Comparison of ENCODE assay signal across 27 cellular contexts in the genomic region with DNA sequence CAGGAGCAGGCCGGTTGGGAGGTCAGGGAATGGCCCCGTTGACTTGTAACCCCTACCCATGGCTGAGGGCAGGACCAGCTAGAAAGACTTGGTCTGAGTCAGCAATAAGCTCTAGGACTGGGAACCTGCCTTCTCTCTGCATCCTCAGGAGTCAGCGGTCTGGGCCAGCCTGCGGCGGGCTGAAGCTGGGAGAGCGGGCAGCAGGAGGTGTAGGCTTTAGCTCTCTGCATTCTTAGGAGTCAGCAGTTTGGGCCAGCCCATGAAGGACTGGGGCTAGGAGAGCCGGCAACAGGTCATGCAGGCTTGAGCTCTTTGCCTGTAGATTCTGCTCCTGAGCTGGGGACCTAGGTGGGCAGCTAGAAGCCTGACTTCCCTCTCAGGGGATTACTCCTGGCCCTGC. TPM values are rescaled to one million over a fixed set of nuclear protein-coding genes. Genes with fewer than 3 reads are reported as not detected.
DNase-seq lines count a peak whose midpoint lies in the region; ATAC-seq and TF ChIP-seq lines count a peak whose summit lies in the region.
"Had no signal": no experiment of that assay in that cellular context is flagged by ENCODE, and none has a peak within 500 bp of the region (broad histone marks: within the 10 kb centered on the region; RNA-seq: fewer than 3 reads in every experiment).

No MANE protein-coding gene starts in this region.

- 78% methylated on average over 4 of the region's 7 CpGs; no CpG with 5 or more reads in 1 of the 2 experiments for WGBS in IMR-90 (ENCODE audit: extremely low coverage in 2 of 2, insufficient read length in 1 of 2), 2 experiments
- WGBS in endodermal cell (ENCODE audit: insufficient coverage in 1 of 2, insufficient read length in 1 of 2), 2 experiments, result 92 to 100% methylated on average over 5 to 7 of the region's 7 CpGs
- no CpG with 5 or more reads among the region's 7 CpGs for WGBS in neuronal stem cell (ENCODE audit: extremely low coverage in 2 of 2, insufficient read length in 2 of 2, insufficient replicate concordance in 1 of 2), 2 donors
- 86% methylated on average over 3 of the region's 7 CpGs for WGBS in mammary epithelial cell (ENCODE audit: low coverage, missing lambda C conversion rate)

- no peak overlapping the region for H3K23ac ChIP-seq in IMR-90 (ENCODE audit: low read depth, low read length)
- H3K23ac ChIP-seq in neuronal stem cell (ENCODE audit: low read depth, low read length, poor library complexity), result no peak overlapping the region

- TF ChIP-seq POLR2A in IMR-90 (IDR thresholded peaks at IDR 0.05; ENCODE audit: low read depth, low read length), result no peak

- POLR2A ChIA-PET in IMR-90 (lab: Charles Lee; ENCODE audit: unreplicated experiment), result no interaction called here

- H2BK120ac ChIP-seq in IMR-90 (ENCODE audit: low read depth, low read length), result no peak overlapping the region
- no peak overlapping the region for H2BK120ac ChIP-seq in neuronal stem cell (ENCODE audit: low read depth, low read length)

- intact Hi-C loops in IMR-90 (cut with micrococcal nuclease), result no loop called here
- intact Hi-C loops in mammary epithelial cell (cut with micrococcal nuclease), result no loop called here

- no peak overlapping the region for H2BK20ac ChIP-seq in IMR-90 (ENCODE audit: low read depth, low read length)

- peak; percentile 47 for DNase-seq in activated CD8-positive, alpha-beta memory T cell treated with anti-CD3 and anti-CD28 coated beads for 24 hours
- DNase-seq in activated CD8-positive, alpha-beta memory T cell treated with anti-CD3 and anti-CD28 coated beads, Interleukin-2, amount 50 U/mL, for 48 hours, result no peak
- DNase-seq in IMR-90 (no peak), endodermal cell (peak; percentile 59), neuronal stem cell (ENCODE audit: low spot score) (no peak), activated gamma-delta T cell treated with Interleukin-2 at 50 U/mL for 16 hours (no peak), mammary epithelial cell (no peak), germinal center (ENCODE audit: low spot score) (no peak)
- DNase-seq: 8988T, AML-193, C1 segment of cervical spinal cord, DMS153, GDM1, HFFc6, KG1, NCI-H1092 treated with DMSO at 0.1 percent for 48 hours, NCI-H1436 treated with DMSO at 0.1 percent for 48 hours, NCI-H1930, NCI-H226, NCI-H510A treated with DMSO at 0.1 percent for 48 hours, NCI-H748 treated with DMSO at 0.1 percent for 48 hours, PC-9, SHP77 treated with DMSO at 0.1 percent for 48 hours had no signal

- BruUV-seq in IMR-90 (replicated peaks; lab: Mats Ljungman, UMichigan) (no TSS peak), mammary epithelial cell (replicated peaks; lab: Mats Ljungman, UMichigan) (no TSS peak)

- in situ Hi-C loops in IMR-90 (cut with MboI; ENCODE audit: low sequenced_read_pairs) (no loop called here), mammary epithelial cell (cut with MboI; ENCODE audit: low sequenced_read_pairs in 2 of 2) (no loop called here)

- no peak overlapping the region for H2AK5ac ChIP-seq in IMR-90 (ENCODE audit: low read depth, low read length)
- peak overlapping the region; percentile 42 for H2AK5ac ChIP-seq in neuronal stem cell (ENCODE audit: low read depth, low read length)

- H3K18ac ChIP-seq in IMR-90 (ENCODE audit: low read depth, low read length) (no peak overlapping the region), neuronal stem cell (ENCODE audit: low read length) (peak overlapping the region; percentile 32)

- H3K79me1 ChIP-seq in IMR-90 (ENCODE audit: low read depth in 1 of 2, low read length in 2 of 2) (no peaks in the 10 kb centered on the region), neuronal stem cell (ENCODE audit: low read depth, low read length) (no peaks in the 10 kb centered on the region)

- dilution Hi-C loops in IMR-90 (cut with HindIII; ENCODE audit: low sequenced_read_pairs, unreplicated experiment) (no loop called here), mammary epithelial cell (cut with HindIII; ENCODE audit: low sequenced_read_pairs) (no loop called here)

- H3K36me3 Mint-ChIP-seq in endodermal cell (ENCODE audit: low read depth), result peaks cover 3% of the 10 kb centered on the region
- H3K36me3 Mint-ChIP-seq: CD8-positive, alpha-beta T cell had no signal

- H3K79me2 ChIP-seq in mammary epithelial cell (ENCODE audit: insufficient read depth, low read length), result no peaks in the 10 kb centered on the region

- no peak for TF ChIP-seq RAD21 in IMR-90 (IDR thresholded peaks at IDR 0.05; ENCODE audit: low read length)

- TF ChIP-seq CTCF in IMR-90 (conservative IDR thresholded peaks at IDR 0.05; ENCODE audit: low read depth, low read length) (no peak), endodermal cell (conservative IDR thresholded peaks at IDR 0.05) (no peak), mammary epithelial cell (conservative IDR thresholded peaks at IDR 0.05 in 1 of 2, IDR thresholded peaks at IDR 0.05 in 1 of 2; ENCODE audit: extremely low read depth in 1 of 2, insufficient read depth in 1 of 2, low read depth in 1 of 2, low read length in 2 of 2) (no peak)

- CTCF ChIA-PET in IMR-90 (lab: Yijun Ruan, JAX) (no interaction called here), mammary epithelial cell (lab: Charles Lee; ENCODE audit: low non-redundant PET) (interaction anchor here (0.5 to 0.6 kb wide), 2 partner anchors 12 to 1363 kb away, joined by 3 to 8 read pairs; no protein-coding TSS in a partner anchor)

- H3K36me3 ChIP-seq in IMR-90 (ENCODE audit: control insufficient read depth, insufficient read depth, low read length), result no peaks in the 10 kb centered on the region
- H3K36me3 ChIP-seq in endodermal cell (ENCODE audit: control insufficient read depth, insufficient read depth, low read length), result no peaks in the 10 kb centered on the region
- no peaks in the 10 kb centered on the region for H3K36me3 ChIP-seq in neuronal stem cell (replicated peaks in 1 of 2; ENCODE audit: control insufficient read depth in 2 of 2, insufficient read depth in 2 of 2, low read length in 2 of 2)
- no peaks in the 10 kb centered on the region for H3K36me3 ChIP-seq in mammary epithelial cell (ENCODE audit: insufficient read depth, low read length)

- H3K9me3 Mint-ChIP-seq in endodermal cell, result no peaks in the 10 kb centered on the region
- H3K9me3 Mint-ChIP-seq: CD8-positive, alpha-beta T cell; HFFc6 had no signal

- H4K20me1 ChIP-seq in IMR-90 (ENCODE audit: insufficient read depth, low read length) (no peaks in the 10 kb centered on the region), mammary epithelial cell (ENCODE audit: insufficient read depth, low read length) (no peaks in the 10 kb centered on the region)

- no peak overlapping the region for H4K8ac ChIP-seq in IMR-90 (ENCODE audit: low read depth in 2 of 2, low read length in 2 of 2)
- no peak overlapping the region for H4K8ac ChIP-seq in neuronal stem cell (ENCODE audit: low read depth, low read length)

- H3K9ac ChIP-seq in IMR-90 (ENCODE audit: low read depth, low read length) (no peak overlapping the region), endodermal cell (ENCODE audit: extremely low read depth, low read length, poor library complexity, severe bottlenecking) (no peak overlapping the region), neuronal stem cell (ENCODE audit: low read depth, low read length, poor library complexity) (no peak overlapping the region), mammary epithelial cell (ENCODE audit: insufficient read depth, low read length) (no peak overlapping the region)

- H2BK15ac ChIP-seq in IMR-90 (ENCODE audit: low read depth, low read length) (no peak overlapping the region), neuronal stem cell (ENCODE audit: low read length) (no peak overlapping the region)

- H3K9me3 ChIP-seq in IMR-90 (ENCODE audit: control insufficient read depth, insufficient read depth, low read length) (no peaks in the 10 kb centered on the region), endodermal cell (ENCODE audit: control insufficient read depth, low read length) (no peaks in the 10 kb centered on the region), neuronal stem cell (replicated peaks in 1 of 2; ENCODE audit: control insufficient read depth in 2 of 2, insufficient read depth in 1 of 2, low read depth in 1 of 2, low read length in 2 of 2) (no peaks in the 10 kb centered on the region), mammary epithelial cell (replicated peaks; ENCODE audit: insufficient read depth, low read length) (no peaks in the 10 kb centered on the region)

- no peak overlapping the region for H2AFZ ChIP-seq in IMR-90 (replicated peaks; ENCODE audit: low read length, poor library complexity)
- H2AFZ ChIP-seq in neuronal stem cell (ENCODE audit: low read length), result no peak overlapping the region
- H2AFZ ChIP-seq in mammary epithelial cell (ENCODE audit: low read depth, low read length), result no peak overlapping the region
- H2AFZ ChIP-seq: PC-9 had no signal

- H2BK5ac ChIP-seq in IMR-90 (ENCODE audit: low read depth, low read length, poor library complexity, severe bottlenecking) (no peak overlapping the region), neuronal stem cell (ENCODE audit: low read length) (no peak overlapping the region)

- H4K91ac ChIP-seq in IMR-90 (ENCODE audit: insufficient read depth, low read depth, low read length) (no peak overlapping the region), neuronal stem cell (ENCODE audit: low read depth, low read length, poor library complexity) (no peak overlapping the region)

- H3K4me3 ChIP-seq in IMR-90 (ENCODE audit: insufficient read depth, low read depth, low read length) (no peak overlapping the region), endodermal cell (ENCODE audit: low read length) (no peak overlapping the region), neuronal stem cell (ENCODE audit: low read length in 2 of 2) (no peak overlapping the region), mammary epithelial cell (replicated peaks in 1 of 3; ENCODE audit: insufficient read depth in 1 of 3, low read depth in 2 of 3, low read length in 3 of 3) (no peak overlapping the region)
- H3K4me3 ChIP-seq: PC-9 had no signal

- no peaks in the 10 kb centered on the region; the same call in 1 of the 2 replicates for H3K4me1 ChIP-seq in IMR-90 (ENCODE audit: control insufficient read depth, insufficient read depth, low read length)
- H3K4me1 ChIP-seq in endodermal cell (ENCODE audit: control insufficient read depth, insufficient read depth, low read length), result no peaks in the 10 kb centered on the region
- peaks cover 9 to 12% of the 10 kb centered on the region in 2 donors for H3K4me1 ChIP-seq in neuronal stem cell (ENCODE audit: control insufficient read depth in 2 of 2, insufficient read depth in 1 of 2, low read depth in 1 of 2, low read length in 2 of 2)
- H3K4me1 ChIP-seq in mammary epithelial cell (ENCODE audit: insufficient read depth, low read length), result peaks cover 5% of the 10 kb centered on the region

- H4K5ac ChIP-seq in IMR-90 (ENCODE audit: low read depth, low read length), result no peak overlapping the region

- H3K9me1 ChIP-seq in IMR-90 (ENCODE audit: insufficient read depth, low read length), result no peaks in the 10 kb centered on the region

- peaks cover 76% of the 10 kb centered on the region for H3K27me3 Mint-ChIP-seq in endodermal cell (ENCODE audit: insufficient read depth)

- peaks cover 40% of the 10 kb centered on the region for H3K27me3 ChIP-seq in IMR-90 (ENCODE audit: control insufficient read depth, insufficient read depth, low read length)
- peaks cover 39% of the 10 kb centered on the region for H3K27me3 ChIP-seq in endodermal cell (ENCODE audit: control insufficient read depth, insufficient read depth, low read length, poor library complexity, severe bottlenecking)
- H3K27me3 ChIP-seq in neuronal stem cell (ENCODE audit: control insufficient read depth in 3 of 3, insufficient read depth in 3 of 3, low read depth in 1 of 3, low read length in 3 of 3), result peaks cover 0 to 58% (median 2%) of the 10 kb centered on the region in 3 experiments
- no peaks in the 10 kb centered on the region for H3K27me3 ChIP-seq in mammary epithelial cell (ENCODE audit: insufficient read depth, low read length)

- H3K14ac ChIP-seq in IMR-90 (replicated peaks; ENCODE audit: low read depth, low read length) (no peak overlapping the region), neuronal stem cell (ENCODE audit: low read length) (no peak overlapping the region)

- peaks cover 12% of the 10 kb centered on the region for H3K4me1 Mint-ChIP-seq in endodermal cell

- no peak overlapping the region for H3K4ac ChIP-seq in IMR-90 (ENCODE audit: low read depth, low read length)
- H3K4ac ChIP-seq in neuronal stem cell (ENCODE audit: low read length), result no peak overlapping the region

- no peak overlapping the region for H3K4me3 Mint-ChIP-seq in endodermal cell
- H3K4me3 Mint-ChIP-seq: CD8-positive, alpha-beta T cell; HFFc6 had no signal

- no peak overlapping the region for H3K27ac Mint-ChIP-seq in endodermal cell
- H3K27ac Mint-ChIP-seq: CD8-positive, alpha-beta T cell; HFFc6 had no signal

- no peak for ATAC-seq in IMR-90 (ENCODE audit: low read depth)
- ATAC-seq: CD8-positive, alpha-beta T cell had no signal

- H3K4me2 ChIP-seq in IMR-90 (ENCODE audit: low read depth, low read length), result no peak overlapping the region
- H3K4me2 ChIP-seq in neuronal stem cell (ENCODE audit: insufficient read depth, low read length, poor library complexity, severe bottlenecking), result no peak overlapping the region
- no peak overlapping the region for H3K4me2 ChIP-seq in mammary epithelial cell (ENCODE audit: insufficient read depth, low read depth, low read length)
- H3K4me2 ChIP-seq: PC-9 had no signal

- no peak overlapping the region for H3K56ac ChIP-seq in IMR-90 (ENCODE audit: extremely low read depth, insufficient read depth, low read length)

- no peak overlapping the region for H2BK12ac ChIP-seq in neuronal stem cell (ENCODE audit: low read length)

- no peak overlapping the region for H2AK9ac ChIP-seq in IMR-90 (replicated peaks; ENCODE audit: low read depth, low read length, poor library complexity)

- H3K27ac ChIP-seq in IMR-90 (ENCODE audit: insufficient read depth, low read length), result no peak overlapping the region
- H3K27ac ChIP-seq in endodermal cell (ENCODE audit: low read depth, low read length), result no peak overlapping the region
- no peak overlapping the region for H3K27ac ChIP-seq in neuronal stem cell (replicated peaks; ENCODE audit: low read length)
- no peak overlapping the region for H3K27ac ChIP-seq in mammary epithelial cell (ENCODE audit: insufficient read depth, low read depth, low read length)
- H3K27ac ChIP-seq: PC-9, RWPE1 had no signal

RNA-seq across cellular contexts. Expression of a gene that starts 6.4 kb away (rescaled TPM):
- total RNA-seq in IMR-90 (2012; rRNA removed), result not detected in 2 replicates
- not detected in 2 replicates for polyA plus RNA-seq in IMR-90 (2012; rRNA removed)
- polyA plus RNA-seq in IMR-90 (2012; cell fraction: cytosol; rRNA removed), result 0.02 TPM in 1 of 2 replicates, not detected in the other
- not detected in 2 replicates for polyA plus RNA-seq in IMR-90 (2012; cell fraction: nucleus; rRNA removed; ENCODE audit: low replicate concordance)
- under 1 TPM; 0.15 to 0.20 TPM for total RNA-seq in endodermal cell
- 0.75 TPM for polyA plus RNA-seq in endodermal cell (2013, experiment 1 of 2)
- 0.62 TPM for polyA plus RNA-seq in endodermal cell (2013, experiment 2 of 2)
- polyA plus RNA-seq in neuronal stem cell (2013, experiment 1 of 2), result not detected
- polyA plus RNA-seq in neuronal stem cell (2013, experiment 2 of 2), result 0.07 TPM
- total RNA-seq in mammary epithelial cell, result not detected
- not detected for polyA plus RNA-seq in mammary epithelial cell
- polyA minus RNA-seq in mammary epithelial cell, result not detected
- total RNA-seq: CD8-positive, alpha-beta T cell; Daoy; HFFc6; PC-9 had no signal
- polyA plus RNA-seq: AG04450 had no signal

Comparison
In these comparisons a context has a peak if more than half of its experiments do, and no peak if none do; other contexts are left out.
1. DNase-seq: peak in activated CD8-positive, alpha-beta memory T cell treated with anti-CD3 and anti-CD28 coated beads for 24 hours (single experiment) and endodermal cell (single experiment); none in activated CD8-positive, alpha-beta memory T cell treated with anti-CD3 and anti-CD28 coated beads, Interleukin-2, amount 50 U/mL, for 48 hours (single experiment), IMR-90 (single experiment), neuronal stem cell (single experiment), activated gamma-delta T cell treated with Interleukin-2 at 50 U/mL for 16 hours (single experiment), mammary epithelial cell (single experiment) and germinal center (single experiment).